ENCODE assay signal across 19 cellular contexts in genomic region chr12:45658066-45658465, GRCh38.
"Had no signal": no experiment of that assay in that cellular context is flagged by ENCODE, and none has a peak within 500 bp of the region (broad histone marks: within the 10 kb centered on the region; RNA-seq: fewer than 3 reads in every experiment).

No MANE protein-coding gene starts in this region.

- H3K27me3 ChIP-seq: adrenal gland, cardiac muscle cell, esophagus muscularis mucosa, left lung, neural progenitor cell, ovary, right lobe of liver, stomach, testis had no signal

- DNase-seq: activated B cell treated with CpG ODN at 0.5 μM for 24 hours; activated CD4-positive, alpha-beta T cell treated with anti-CD3 and anti-CD28 coated beads for 48 hours; activated CD8-positive, alpha-beta memory T cell treated with anti-CD3 and anti-CD28 coated beads, Interleukin-2, amount 50 U/mL, for 4 hours; activated CD8-positive, alpha-beta T cell treated with anti-CD3 and anti-CD28 coated beads for 36 hours; activated effector memory CD4-positive, alpha-beta T cell treated with anti-CD3 and anti-CD28 coated beads, Interleukin-2, amount 50 U/mL, for 16 hours; activated T-cell treated with anti-CD3 and anti-CD28 coated beads, Interleukin-2, amount 50 U/mL, for 48 hours; adrenal gland; hippocampal formation; kidney; left lung; naive B cell; ovary; right lobe of liver; stomach; testis had no signal

- H3K4me2 ChIP-seq: neural progenitor cell, smooth muscle cell had no signal

- H3K4me1 ChIP-seq: adrenal gland, right lobe of liver, testis had no signal

- H3K4me3 ChIP-seq: adrenal gland, cardiac muscle cell, esophagus muscularis mucosa, left lung, neural progenitor cell, ovary, right lobe of liver, smooth muscle cell, stomach, testis had no signal

- H3K36me3 ChIP-seq: adrenal gland, cardiac muscle cell, esophagus muscularis mucosa, left lung, neural progenitor cell, ovary, right lobe of liver, stomach had no signal

- H3K9me3 ChIP-seq: adrenal gland, esophagus muscularis mucosa, left lung, ovary, right lobe of liver, stomach, testis had no signal

- ATAC-seq: activated CD8-positive, alpha-beta T cell treated with anti-CD3 and anti-CD28 coated beads for 36 hours; left lung; right lobe of liver had no signal

- H3K27ac ChIP-seq: adrenal gland, cardiac muscle cell, esophagus muscularis mucosa, left lung, neural progenitor cell, ovary, right lobe of liver, stomach, testis had no signal

- H3K9ac ChIP-seq: neural progenitor cell had no signal
